Comparison of ENCODE assay signal across 31 cellular contexts in genomic region chr3:45807133-45807532, GRCh38. TPM values are rescaled to one million over a fixed set of nuclear protein-coding genes. Genes with fewer than 3 reads are reported as not detected.
DNase-seq lines count a peak whose midpoint lies in the region; ATAC-seq and TF ChIP-seq lines count a peak whose summit lies in the region.
"Had no signal": no experiment of that assay in that cellular context is flagged by ENCODE, and none has a peak within 500 bp of the region (broad histone marks: within the 10 kb centered on the region; RNA-seq: fewer than 3 reads in every experiment).

No MANE protein-coding gene starts in this region.

- no peak overlapping the region for H3K4me2 ChIP-seq in PC-3 (ENCODE audit: low read length)
- H3K4me2 ChIP-seq: A549 had no signal

- H3K4me3 ChIP-seq in vagina (no peak overlapping the region), PC-3 (ENCODE audit: low read length) (no peak overlapping the region)
- H3K4me3 ChIP-seq: A549, adrenal gland, upper lobe of left lung had no signal

- intact Hi-C loops in left ventricle myocardium superior (cut with micrococcal nuclease) (no loop called here), vagina (cut with DNase I) (no loop called here), CD14-positive monocyte (cut with micrococcal nuclease) (no loop called here), PC-3 (cut with micrococcal nuclease) (no loop called here)

- no peaks in the 10 kb centered on the region for H3K4me1 Mint-ChIP-seq in CD14-positive monocyte
- H3K4me1 Mint-ChIP-seq: activated CD4-positive, alpha-beta memory T cell treated with anti-CD3 and anti-CD28 coated beads, Interleukin-2, amount 10 ng/mL, durations not matched to agents 7 days and 5 days; stimulated activated effector memory CD8-positive, alpha-beta T cell treated with anti-CD3 and anti-CD28 coated beads, Interleukin-12 subunit alpha, Interleukin-12 subunit beta, amount 100 ng/mL, for 72 hours had no signal

- H3K27ac ChIP-seq in vagina, result no peak overlapping the region
- no peak overlapping the region for H3K27ac ChIP-seq in PC-3 (ENCODE audit: low read length)
- H3K27ac ChIP-seq: A549, adrenal gland, upper lobe of left lung had no signal

- no peaks in the 10 kb centered on the region for H3K36me3 Mint-ChIP-seq in CD14-positive monocyte
- H3K36me3 Mint-ChIP-seq: CD8-positive, alpha-beta T cell; stimulated activated effector memory CD8-positive, alpha-beta T cell treated with anti-CD3 and anti-CD28 coated beads, Interleukin-12 subunit alpha, Interleukin-12 subunit beta, amount 100 ng/mL, for 72 hours had no signal

- POLR2A ChIA-PET in PC-3 (lab: Charles Lee; ENCODE audit: unreplicated experiment), result no interaction called here

- peaks cover 3% of the 10 kb centered on the region for H3K4me1 ChIP-seq in vagina
- no peaks in the 10 kb centered on the region for H3K4me1 ChIP-seq in PC-3 (ENCODE audit: insufficient read depth, low read length)
- H3K4me1 ChIP-seq: A549, adrenal gland, upper lobe of left lung had no signal

- H3K4me3 Mint-ChIP-seq in CD14-positive monocyte, result no peak overlapping the region
- H3K4me3 Mint-ChIP-seq: activated CD4-positive, alpha-beta memory T cell treated with anti-CD3 and anti-CD28 coated beads, Interleukin-2, amount 10 ng/mL, durations not matched to agents 7 days and 5 days; activated naive CD4-positive, alpha-beta T cell treated with anti-CD3 and anti-CD28 coated beads for 36 hours; activated T-helper 1 cell treated with anti-CD3 and anti-CD28 coated beads, Interleukin-12 subunit alpha, Interleukin-12 subunit beta, Interleukin-2, Interleukin-4 antibody, amounts not matched to agents 30 ng/mL and 10 ng/mL and 1 ng/mL, durations not matched to agents 14 hours and 24 hours and 36 hours; CD8-positive, alpha-beta T cell; HFFc6; nephron; stimulated activated effector memory CD8-positive, alpha-beta T cell treated with anti-CD3 and anti-CD28 coated beads, Interleukin-12 subunit alpha, Interleukin-12 subunit beta, amount 100 ng/mL, for 72 hours had no signal

- peaks cover 0 to under 1% (median 0%) of the 10 kb centered on the region in 3 donors for H3K27me3 Mint-ChIP-seq in CD14-positive monocyte (ENCODE audit: low read depth in 3 of 3)

- H3K27ac Mint-ChIP-seq in CD14-positive monocyte, result no peak overlapping the region
- H3K27ac Mint-ChIP-seq: activated CD4-positive, alpha-beta memory T cell treated with anti-CD3 and anti-CD28 coated beads, Interleukin-2, amount 10 ng/mL, durations not matched to agents 7 days and 5 days; activated naive CD4-positive, alpha-beta T cell treated with anti-CD3 and anti-CD28 coated beads for 36 hours; activated T-helper 1 cell treated with anti-CD3 and anti-CD28 coated beads, Interleukin-12 subunit alpha, Interleukin-12 subunit beta, Interleukin-2, Interleukin-4 antibody, amounts not matched to agents 30 ng/mL and 10 ng/mL and 1 ng/mL, durations not matched to agents 14 hours and 24 hours and 36 hours; CD8-positive, alpha-beta T cell; HFFc6; stimulated activated effector memory CD8-positive, alpha-beta T cell treated with anti-CD3 and anti-CD28 coated beads, Interleukin-12 subunit alpha, Interleukin-12 subunit beta, amount 100 ng/mL, for 72 hours had no signal

- CTCF ChIA-PET in PC-3 (lab: Charles Lee), result no interaction called here

- no peak for TF ChIP-seq CTCF in vagina (IDR thresholded peaks at IDR 0.05)
- TF ChIP-seq CTCF in CD14-positive monocyte (IDR thresholded peaks at IDR 0.05), result no peak
- TF ChIP-seq CTCF in PC-3 (conservative IDR thresholded peaks at IDR 0.05; ENCODE audit: low read depth, low read length), result no peak

- DNase-seq in NCI-H2227 (lab: John Stamatoyannopoulos, UW; ENCODE audit: unreplicated experiment) (peak; percentile 1), NCI-H2227 treated with DMSO at 0.1 percent for 48 hours (lab: John Stamatoyannopoulos, UW) (no peak), NCI-H748 treated with DMSO at 0.1 percent for 48 hours (lab: John Stamatoyannopoulos, UW) (peak; percentile 29), left ventricle myocardium superior (peak; percentile 48), vagina (ENCODE audit: extremely low spot score in 2 of 2) (peak; percentile 10 to 22), CD14-positive monocyte (ENCODE audit: low spot score) (no peak), PC-3 (no peak)
- DNase-seq: activated CD4-positive, alpha-beta memory T cell treated with anti-CD3 and anti-CD28 coated beads, Interleukin-2, amount 10 ng/mL, durations not matched to agents 7 days and 5 days; activated CD4-positive, alpha-beta T cell treated with anti-CD3 and anti-CD28 coated beads for 1 hour; activated CD8-positive, alpha-beta memory T cell treated with anti-CD3 and anti-CD28 coated beads, Interleukin-2, amount 50 U/mL, for 4 hours; activated naive CD4-positive, alpha-beta T cell treated with anti-CD3 and anti-CD28 coated beads for 36 hours; adrenal gland; AML-193; CD8-positive, alpha-beta T cell; cerebellar nuclear complex; dermis blood vessel endothelial cell; foreskin fibroblast; GOT3; HFFc6; IMR-90; NCI-H1048; NK-92 treated with Interleukin-12 subunit alpha and Interleukin-12 subunit beta, amount 100 ng/mL, for 24 hours; upper lobe of left lung had no signal

- H3K27me3 ChIP-seq in vagina (no peaks in the 10 kb centered on the region), PC-3 (ENCODE audit: low read length) (no peaks in the 10 kb centered on the region)
- H3K27me3 ChIP-seq: adrenal gland, upper lobe of left lung had no signal

- no peak overlapping the region for H2AFZ ChIP-seq in PC-3 (ENCODE audit: low read length)

- H3K9ac ChIP-seq in PC-3 (ENCODE audit: low read length), result no peak overlapping the region

- no peak for TF ChIP-seq POLR2A in vagina (IDR thresholded peaks at IDR 0.05)

- ATAC-seq in left ventricle myocardium superior (peak; percentile 93), GM21619 (IDR thresholded peaks at IDR 0.05; ENCODE audit: unreplicated experiment) (no peak), PC-3 (no peak)
- ATAC-seq: A549; CD8-positive, alpha-beta T cell; esophagus mucosa; stimulated activated effector memory CD8-positive, alpha-beta T cell treated with anti-CD3 and anti-CD28 coated beads, Interleukin-12 subunit alpha, Interleukin-12 subunit beta, amount 100 ng/mL, for 72 hours had no signal

- H3K9me3 Mint-ChIP-seq in CD14-positive monocyte, result no peaks in the 10 kb centered on the region
- H3K9me3 Mint-ChIP-seq: activated CD4-positive, alpha-beta memory T cell treated with anti-CD3 and anti-CD28 coated beads, Interleukin-2, amount 10 ng/mL, durations not matched to agents 7 days and 5 days; activated naive CD4-positive, alpha-beta T cell treated with anti-CD3 and anti-CD28 coated beads for 36 hours; activated T-helper 1 cell treated with anti-CD3 and anti-CD28 coated beads, Interleukin-12 subunit alpha, Interleukin-12 subunit beta, Interleukin-2, Interleukin-4 antibody, amounts not matched to agents 30 ng/mL and 10 ng/mL and 1 ng/mL, durations not matched to agents 14 hours and 24 hours and 36 hours; CD8-positive, alpha-beta T cell; HFFc6; nephron; stimulated activated effector memory CD8-positive, alpha-beta T cell treated with anti-CD3 and anti-CD28 coated beads, Interleukin-12 subunit alpha, Interleukin-12 subunit beta, amount 100 ng/mL, for 72 hours had no signal

- no peaks in the 10 kb centered on the region for H3K79me2 ChIP-seq in PC-3 (ENCODE audit: low read length)

- H3K9me3 ChIP-seq in vagina, result no peaks in the 10 kb centered on the region
- H3K9me3 ChIP-seq in PC-3 (ENCODE audit: low read length), result no peaks in the 10 kb centered on the region
- H3K9me3 ChIP-seq: A549, adrenal gland, upper lobe of left lung had no signal

- H4K20me1 ChIP-seq in PC-3 (ENCODE audit: low read length), result no peaks in the 10 kb centered on the region

- H3K36me3 ChIP-seq in vagina, result no peaks in the 10 kb centered on the region
- no peaks in the 10 kb centered on the region for H3K36me3 ChIP-seq in PC-3 (ENCODE audit: low read depth, low read length)
- H3K36me3 ChIP-seq: adrenal gland, upper lobe of left lung had no signal

- H3K9me2 ChIP-seq in PC-3 (replicated peaks; ENCODE audit: low read length), result no peaks in the 10 kb centered on the region

- no peaks in the 10 kb centered on the region for H3F3A ChIP-seq in PC-3 (ENCODE audit: low read length, unreplicated experiment)

- BruUV-seq in PC-3 (replicated peaks; lab: Mats Ljungman, UMichigan), result no TSS peak

RNA-seq across cellular contexts. Expression of gene SLC6A20, which starts 10.8 kb away (rescaled TPM):
- total RNA-seq in left ventricle myocardium superior (not detected), vagina (2.9 TPM), PC-3 (2014; rRNA removed) (not detected in 2 replicates)
- polyA plus RNA-seq in CD14-positive monocyte, result not detected
- total RNA-seq: activated CD4-positive, alpha-beta memory T cell treated with anti-CD3 and anti-CD28 coated beads, Interleukin-2, amount 10 ng/mL, durations not matched to agents 7 days and 5 days; activated naive CD4-positive, alpha-beta T cell treated with anti-CD3 and anti-CD28 coated beads for 36 hours; activated T-helper 1 cell treated with anti-CD3 and anti-CD28 coated beads, Interleukin-12 subunit alpha, Interleukin-12 subunit beta, Interleukin-2, Interleukin-4 antibody, amounts not matched to agents 30 ng/mL and 10 ng/mL and 1 ng/mL, durations not matched to agents 14 hours and 24 hours and 36 hours; dermis blood vessel endothelial cell; HFFc6; IMR-90; NCI-H460; osteoblast had no signal
- polyA plus RNA-seq: A549, IMR-90 had no signal

RNA-seq across cellular contexts. Expression of gene LZTFL1, which starts 34.8 kb away (rescaled TPM):
- total RNA-seq in left ventricle myocardium superior (10.1 TPM), vagina (9.1 TPM), PC-3 (2014; rRNA removed) (8.3 and 14.2 TPM in 2 replicates)
- 1 to 10 TPM; 7.3 to 7.5 TPM for polyA plus RNA-seq in CD14-positive monocyte

Comparison
In these comparisons a context has a peak if more than half of its experiments do, and no peak if none do; other contexts are left out.
1. DNase-seq: peak in NCI-H2227 (single experiment), NCI-H748 treated with DMSO at 0.1 percent for 48 hours (single experiment), left ventricle myocardium superior (single experiment) and vagina (2 of 2); none in NCI-H2227 treated with DMSO at 0.1 percent for 48 hours (single experiment), CD14-positive monocyte (single experiment) and PC-3 (single experiment).